ENCODE assay signal across 8 cellular contexts in the genomic region with DNA sequence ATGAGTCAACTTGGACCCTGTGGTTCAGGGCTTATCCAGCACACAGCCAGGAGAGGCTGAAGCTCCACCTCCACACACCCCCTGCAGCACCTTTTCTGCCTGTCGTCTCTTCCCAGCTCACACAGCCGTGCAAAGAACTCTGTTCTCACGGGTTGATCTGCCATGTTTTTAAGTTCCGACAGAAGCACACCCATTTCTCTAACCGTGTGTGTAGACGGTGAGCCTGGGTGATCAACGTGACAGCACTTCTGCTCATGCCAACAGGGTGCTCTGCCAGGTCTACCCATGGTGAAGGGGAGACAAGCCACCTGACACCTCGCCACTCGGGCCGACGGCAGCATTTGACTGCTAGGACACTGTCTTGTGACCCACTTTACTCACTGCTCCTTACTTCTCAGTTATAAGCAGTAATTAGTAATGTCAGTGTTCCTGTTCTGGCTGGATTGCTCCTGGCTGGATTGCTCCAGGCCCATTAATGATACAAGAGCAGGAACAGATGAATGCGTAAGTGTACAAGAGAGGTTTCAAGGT.
DNase-seq lines count a peak whose midpoint lies in the region; ATAC-seq, FAIRE-seq and TF ChIP-seq lines count a peak whose summit lies in the region.

No MANE protein-coding gene starts in this region.

- peak; percentile 67 for DNase-seq in NCI-H2029 (lab: John Stamatoyannopoulos, UW)
- DNase-seq in adrenal gland, result peak; percentile 44 to 80 (median 60)
- DNase-seq in keratinocyte (ENCODE audit: low read depth, low spot score), result no peak
- no peak for DNase-seq in stimulated activated naive CD8-positive, alpha-beta T cell treated with anti-CD3 and anti-CD28 coated beads, Interleukin-15, amount 100 ng/mL, for 72 hours
- DNase-seq in activated CD4-positive, CD25-positive, alpha-beta regulatory T cell treated with anti-CD3 and anti-CD28 coated beads, Interleukin-2, amount 50 U/mL, for 72 hours, result no peak
- no peak for DNase-seq in GF-D8 (lab: John Stamatoyannopoulos, UW)

- H3K4me3 ChIP-seq in adrenal gland (no peak overlapping the region), keratinocyte (ENCODE audit: control insufficient read depth in 2 of 3, extremely low read depth in 1 of 3, insufficient read depth in 2 of 3, low read depth in 1 of 3, low read length in 3 of 3) (no peak overlapping the region)

- peaks cover 15% of the 10 kb centered on the region for H3K79me2 ChIP-seq in keratinocyte (ENCODE audit: control insufficient read depth, insufficient read depth, low read length)

- dilution Hi-C loops in keratinocyte (cut with MboI; ENCODE audit: extremely low pct_ligation_motif_present, low sequenced_read_pairs), result no loop called here

- TF ChIP-seq CTCF in adrenal gland (IDR thresholded peaks at IDR 0.05) (no peak), keratinocyte (optimal IDR thresholded peaks at IDR 0.05 in 1 of 3, IDR thresholded peaks at IDR 0.05 in 1 of 3, conservative IDR thresholded peaks at IDR 0.05 in 1 of 3; ENCODE audit: extremely low read depth in 1 of 3, insufficient read depth in 2 of 3, low read length in 3 of 3) (no peak)

- H3K9ac ChIP-seq in keratinocyte (ENCODE audit: control insufficient read depth, extremely low read depth, insufficient read depth, low read length), result no peak overlapping the region

- no peak for ATAC-seq in stimulated activated naive CD8-positive, alpha-beta T cell treated with anti-CD3 and anti-CD28 coated beads, Interleukin-15, amount 100 ng/mL, for 72 hours
- ATAC-seq in HG02678 (IDR thresholded peaks at IDR 0.05; ENCODE audit: unreplicated experiment) (no peak), HG03196 (IDR thresholded peaks at IDR 0.05; ENCODE audit: unreplicated experiment) (no peak)

- no peaks in the 10 kb centered on the region for H4K20me1 ChIP-seq in keratinocyte (ENCODE audit: control insufficient read depth, extremely low read depth, insufficient read depth, low read length)

- 30 to 38% (median 34%) methylated on average over 12 of the region's 12 CpGs for WGBS in adrenal gland, 4 donors

- H3K4me3 Mint-ChIP-seq in stimulated activated naive CD8-positive, alpha-beta T cell treated with anti-CD3 and anti-CD28 coated beads, Interleukin-15, amount 100 ng/mL, for 72 hours, result peak overlapping the region; percentile 63 to 68

- H3K27me3 Mint-ChIP-seq in stimulated activated naive CD8-positive, alpha-beta T cell treated with anti-CD3 and anti-CD28 coated beads, Interleukin-15, amount 100 ng/mL, for 72 hours, result no peaks in the 10 kb centered on the region

- H3K4me1 Mint-ChIP-seq in stimulated activated naive CD8-positive, alpha-beta T cell treated with anti-CD3 and anti-CD28 coated beads, Interleukin-15, amount 100 ng/mL, for 72 hours, result peaks cover 100% of the 10 kb centered on the region

- TF ChIP-seq POLR2A in adrenal gland (IDR thresholded peaks at IDR 0.05), result peak in 1 of 2 donors; percentile 37

- H2AFZ ChIP-seq in keratinocyte (ENCODE audit: control insufficient read depth, low read length), result no peak overlapping the region

- H3K9me3 ChIP-seq in adrenal gland (replicated peaks in 1 of 3) (no peaks in the 10 kb centered on the region), keratinocyte (ENCODE audit: control insufficient read depth, low read depth, low read length) (no peaks in the 10 kb centered on the region)

- H3K9me3 Mint-ChIP-seq in stimulated activated naive CD8-positive, alpha-beta T cell treated with anti-CD3 and anti-CD28 coated beads, Interleukin-15, amount 100 ng/mL, for 72 hours, result no peaks in the 10 kb centered on the region

- H3K9me1 ChIP-seq in keratinocyte (ENCODE audit: control insufficient read depth, extremely low read depth, insufficient read depth, low read length), result no peaks in the 10 kb centered on the region

- H3K4me1 ChIP-seq in adrenal gland (replicated peaks in 1 of 2), result peaks cover 54 to 88% of the 10 kb centered on the region in 2 donors
- H3K4me1 ChIP-seq in keratinocyte (ENCODE audit: control insufficient read depth, extremely low read depth, insufficient read depth, low read length), result peaks cover 40% of the 10 kb centered on the region

- intact Hi-C loops in adrenal gland (cut with DNase I), result no loop called here

- FAIRE-seq in keratinocyte (lab: Jason Lieb, UNC), result no peak

- H3K36me3 ChIP-seq in adrenal gland (replicated peaks in 1 of 2), result no peaks in the 10 kb centered on the region
- H3K36me3 ChIP-seq in keratinocyte (ENCODE audit: control insufficient read depth in 2 of 2, extremely low read depth in 1 of 2, insufficient read depth in 2 of 2, low read length in 2 of 2), result peaks cover 5 to 6% of the 10 kb centered on the region in 2 experiments

- H3K27ac ChIP-seq in adrenal gland (peak overlapping the region; percentile 58 to 94 (median 90)), keratinocyte (ENCODE audit: control insufficient read depth, insufficient read depth, low read length) (peak overlapping the region; percentile 97)

- H3K27ac Mint-ChIP-seq in stimulated activated naive CD8-positive, alpha-beta T cell treated with anti-CD3 and anti-CD28 coated beads, Interleukin-15, amount 100 ng/mL, for 72 hours, result peak overlapping the region; percentile 80 to 93

- H3K27me3 ChIP-seq in adrenal gland (no peaks in the 10 kb centered on the region), keratinocyte (ENCODE audit: control insufficient read depth, extremely low read depth, insufficient read depth, low read length) (no peaks in the 10 kb centered on the region)

- H3K4me2 ChIP-seq in keratinocyte (ENCODE audit: control insufficient read depth, extremely low read depth, insufficient read depth, low read depth, low read length), result peak overlapping the region; percentile 3

Comparison
In these comparisons a context has a peak if more than half of its experiments do, and no peak if none do; other contexts are left out.
1. DNase-seq: peak in NCI-H2029 (single experiment) and adrenal gland (7 of 7); none in keratinocyte (single experiment), stimulated activated naive CD8-positive, alpha-beta T cell treated with anti-CD3 and anti-CD28 coated beads, Interleukin-15, amount 100 ng/mL, for 72 hours (0 of 2), activated CD4-positive, CD25-positive, alpha-beta regulatory T cell treated with anti-CD3 and anti-CD28 coated beads, Interleukin-2, amount 50 U/mL, for 72 hours (single experiment) and GF-D8 (single experiment).